In genomic region chr5:141733198-141733597, GRCh38 we compare ENCODE assay signal across 9 cellular contexts. TPM values are rescaled to one million over a fixed set of nuclear protein-coding genes. Genes with fewer than 3 reads are reported as not detected.
"Had no signal": no experiment of that assay in that cellular context is flagged by ENCODE, and none has a peak within 500 bp of the region (broad histone marks: within the 10 kb centered on the region; RNA-seq: fewer than 3 reads in every experiment).

No MANE protein-coding gene starts in this region.

- H3K36me3 ChIP-seq: HAP-1 had no signal

- H3K36me3 Mint-ChIP-seq: IgD-negative memory B cell had no signal

- DNase-seq: HFFc6, KBM-7 had no signal

- H3K9me3 Mint-ChIP-seq: GM23338, HFFc6 had no signal

- H3K4me1 ChIP-seq: HAP-1 had no signal

- H3K9ac ChIP-seq: KMS-11 had no signal

- H2AFZ ChIP-seq: GM23338 had no signal

- H3K4me2 ChIP-seq: GM23338, KMS-11 had no signal

- H3K27ac ChIP-seq: HL-60, KMS-11 had no signal

- H3K4me3 Mint-ChIP-seq: GM23338, HFFc6, IgD-negative memory B cell had no signal

- H3K4me3 ChIP-seq: GM23338, HAP-1 had no signal

- ATAC-seq: GM23338, HCT116, HepG2 had no signal

- H3K27ac Mint-ChIP-seq: GM23338, HFFc6, IgD-negative memory B cell had no signal

- H3K9me3 ChIP-seq: HAP-1 had no signal

RNA-seq across cellular contexts. Expression of gene ARAP3, which starts 51.2 kb away (rescaled TPM):
- total RNA-seq: HepG2 had no signal
